Comparison of ENCODE assay signal across 19 cellular contexts in the genomic region with DNA sequence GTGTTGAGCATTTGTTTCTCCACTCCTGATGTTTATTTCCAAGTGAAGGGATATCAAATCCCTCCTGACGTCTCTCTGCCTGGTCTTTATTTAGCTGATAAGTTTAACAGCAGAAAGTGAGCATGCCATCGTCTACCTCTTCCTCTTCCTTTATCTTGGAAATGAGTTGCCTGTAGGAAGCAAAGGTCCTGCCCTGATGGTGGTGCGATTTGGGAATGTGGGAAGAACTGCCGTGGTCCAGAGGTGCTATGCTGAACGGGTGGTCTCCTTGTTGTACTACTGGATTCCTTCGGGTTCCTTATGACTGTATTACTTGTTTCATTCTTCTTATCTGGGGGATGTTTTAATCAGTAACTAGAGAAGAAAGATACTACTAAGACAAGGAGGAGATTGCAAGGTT.
DNase-seq lines count a peak whose midpoint lies in the region; ATAC-seq and TF ChIP-seq lines count a peak whose summit lies in the region.
"Had no signal": no experiment of that assay in that cellular context is flagged by ENCODE, and none has a peak within 500 bp of the region (broad histone marks: within the 10 kb centered on the region; RNA-seq: fewer than 3 reads in every experiment).

No MANE protein-coding gene starts in this region.

- intact Hi-C loops in PC-3 (cut with micrococcal nuclease), result no loop called here

- H3K9me3 ChIP-seq in hepatocyte (ENCODE audit: low read depth), result no peaks in the 10 kb centered on the region
- no peaks in the 10 kb centered on the region for H3K9me3 ChIP-seq in mesenchymal stem cell (ENCODE audit: control insufficient read depth, low read length)
- no peaks in the 10 kb centered on the region for H3K9me3 ChIP-seq in PC-3 (ENCODE audit: low read length)
- H3K9me3 ChIP-seq: BLaER1, Caco-2 had no signal

- DNase-seq in GM23338 (ENCODE audit: low spot score) (peak; percentile 35), WTC11 (ENCODE audit: low spot score) (no peak), hepatocyte (ENCODE audit: low spot score) (no peak), mesenchymal stem cell (no peak), PC-3 (no peak)
- no peak for DNase-seq in activated CD4-positive, CD25-positive, alpha-beta regulatory T cell (lab: John Stamatoyannopoulos, UW)
- DNase-seq: CD4-positive, CD25-positive, alpha-beta regulatory T cell; CD8-positive, alpha-beta T cell; DMS153; DND-41; GM23248; HCEC 1CT had no signal

- H3K4me2 ChIP-seq in GM23338, result peak overlapping the region; percentile 55; the same call in 1 of the 2 replicates
- H3K4me2 ChIP-seq in hepatocyte, result peak overlapping the region; percentile 55
- no peak overlapping the region for H3K4me2 ChIP-seq in mesenchymal stem cell (ENCODE audit: low read length, poor library complexity, severe bottlenecking)
- no peak overlapping the region for H3K4me2 ChIP-seq in PC-3 (ENCODE audit: low read length)
- H3K4me2 ChIP-seq: BLaER1 had no signal

- no peak overlapping the region for H4K8ac ChIP-seq in mesenchymal stem cell (ENCODE audit: low read length)

- H2BK120ac ChIP-seq in mesenchymal stem cell (ENCODE audit: low read depth, low read length), result no peak overlapping the region

- H3K27ac Mint-ChIP-seq in GM23338 (no peak overlapping the region), WTC11 (no peak overlapping the region)
- H3K27ac Mint-ChIP-seq: B cell; CD4-positive, CD25-positive, alpha-beta regulatory T cell; CD8-positive, alpha-beta T cell had no signal

- no peaks in the 10 kb centered on the region for H3K27me3 Mint-ChIP-seq in GM23338 (ENCODE audit: insufficient read depth, low read depth, poor library complexity)
- H3K27me3 Mint-ChIP-seq in WTC11 (ENCODE audit: low read depth), result no peaks in the 10 kb centered on the region
- H3K27me3 Mint-ChIP-seq: B cell had no signal

- H3K9me3 Mint-ChIP-seq in GM23338, result no peaks in the 10 kb centered on the region
- peaks cover 7% of the 10 kb centered on the region for H3K9me3 Mint-ChIP-seq in WTC11

- H3K9me2 ChIP-seq in GM23338 (ENCODE audit: insufficient read depth) (no peaks in the 10 kb centered on the region), hepatocyte (replicated peaks; ENCODE audit: insufficient read depth) (no peaks in the 10 kb centered on the region), PC-3 (replicated peaks; ENCODE audit: low read length) (no peaks in the 10 kb centered on the region)

- H3K4me3 Mint-ChIP-seq in GM23338, result no peak overlapping the region
- no peak overlapping the region for H3K4me3 Mint-ChIP-seq in WTC11
- H3K4me3 Mint-ChIP-seq: B cell; CD4-positive, CD25-positive, alpha-beta regulatory T cell; CD8-positive, alpha-beta T cell had no signal

- no peak overlapping the region for H3K14ac ChIP-seq in mesenchymal stem cell (ENCODE audit: low read length in 2 of 2)

- no peak overlapping the region for H3K4ac ChIP-seq in mesenchymal stem cell (ENCODE audit: low read depth in 1 of 2, low read length in 2 of 2)

- H3K79me1 ChIP-seq in mesenchymal stem cell (replicated peaks; ENCODE audit: low read length, poor library complexity, severe bottlenecking), result no peaks in the 10 kb centered on the region

- H3K4me1 ChIP-seq in GM23338 (ENCODE audit: insufficient read depth) (no peaks in the 10 kb centered on the region; the same call in 1 of the 2 replicates), hepatocyte (ENCODE audit: insufficient read depth) (peaks cover 4% of the 10 kb centered on the region), mesenchymal stem cell (ENCODE audit: control insufficient read depth, insufficient read depth, low read depth, low read length) (no peaks in the 10 kb centered on the region), PC-3 (ENCODE audit: insufficient read depth, low read length) (peaks cover 10% of the 10 kb centered on the region)
- H3K4me1 ChIP-seq: BLaER1, Caco-2 had no signal

- POLR2A ChIA-PET in WTC11 (lab: Charles Lee), result no interaction called here
- POLR2A ChIA-PET in PC-3 (lab: Charles Lee; ENCODE audit: unreplicated experiment), result no interaction called here

- H3K27me3 ChIP-seq in GM23338 (ENCODE audit: insufficient read depth), result no peaks in the 10 kb centered on the region
- H3K27me3 ChIP-seq in hepatocyte, result no peaks in the 10 kb centered on the region
- H3K27me3 ChIP-seq in mesenchymal stem cell (ENCODE audit: control insufficient read depth in 1 of 2, insufficient read depth in 1 of 2, low read length in 2 of 2), result peaks cover 0 to 3% of the 10 kb centered on the region in 2 experiments
- H3K27me3 ChIP-seq in PC-3 (ENCODE audit: low read length), result no peaks in the 10 kb centered on the region
- H3K27me3 ChIP-seq: BLaER1 had no signal

- no peak overlapping the region for H3K4me3 ChIP-seq in GM23338
- no peak overlapping the region for H3K4me3 ChIP-seq in hepatocyte
- H3K4me3 ChIP-seq in mesenchymal stem cell (ENCODE audit: insufficient read depth in 1 of 2, low read depth in 1 of 2, low read length in 2 of 2), result no peak overlapping the region
- no peak overlapping the region for H3K4me3 ChIP-seq in PC-3 (ENCODE audit: low read length)
- H3K4me3 ChIP-seq: BLaER1, GM23248 had no signal

- H2AFZ ChIP-seq in GM23338 (0 out of 2 replicates have a peak overlapping the region, but pooled peaks have one; percentile 15), hepatocyte (no peak overlapping the region), mesenchymal stem cell (ENCODE audit: low read depth, low read length) (peak overlapping the region; percentile 23), PC-3 (ENCODE audit: low read length) (no peak overlapping the region)
- H2AFZ ChIP-seq: GM23248 had no signal

- no peak overlapping the region for H4K91ac ChIP-seq in mesenchymal stem cell (ENCODE audit: low read length)

- no peak overlapping the region for H2BK12ac ChIP-seq in mesenchymal stem cell (ENCODE audit: low read length in 2 of 2)

- H4K20me1 ChIP-seq in GM23338 (replicated peaks; ENCODE audit: insufficient read depth) (no peaks in the 10 kb centered on the region), hepatocyte (ENCODE audit: insufficient read depth, poor library complexity, severe bottlenecking) (no peaks in the 10 kb centered on the region), PC-3 (ENCODE audit: low read length) (no peaks in the 10 kb centered on the region)
- H4K20me1 ChIP-seq: BLaER1 had no signal

- no peak overlapping the region for H2BK5ac ChIP-seq in mesenchymal stem cell (ENCODE audit: low read depth, low read length, poor library complexity, severe bottlenecking)

- H3K36me3 ChIP-seq in GM23338 (ENCODE audit: insufficient read depth) (no peaks in the 10 kb centered on the region), hepatocyte (replicated peaks; ENCODE audit: insufficient read depth, low read depth) (no peaks in the 10 kb centered on the region), mesenchymal stem cell (ENCODE audit: control insufficient read depth in 1 of 2, insufficient read depth in 2 of 2, low read depth in 1 of 2, low read length in 2 of 2) (no peaks in the 10 kb centered on the region), PC-3 (ENCODE audit: low read depth, low read length) (no peaks in the 10 kb centered on the region)
- H3K36me3 ChIP-seq: BLaER1 had no signal

- 31% methylated on average over 6 of the region's 6 CpGs for WGBS in hepatocyte (ENCODE audit: low lambda C conversion rate, missing lambda C conversion rate)
- 88% methylated on average over 3 of the region's 6 CpGs for WGBS in mesenchymal stem cell

- no peak overlapping the region for H2AK5ac ChIP-seq in mesenchymal stem cell (ENCODE audit: low read length, severe bottlenecking)

- no peak overlapping the region for H2BK15ac ChIP-seq in mesenchymal stem cell (ENCODE audit: low read depth, poor library complexity, severe bottlenecking)

- peaks cover 9% of the 10 kb centered on the region for H3K4me1 Mint-ChIP-seq in GM23338
- peaks cover 18% of the 10 kb centered on the region for H3K4me1 Mint-ChIP-seq in WTC11
- H3K4me1 Mint-ChIP-seq: B cell had no signal

- H3K9ac ChIP-seq in mesenchymal stem cell (ENCODE audit: low read length) (no peak overlapping the region), PC-3 (ENCODE audit: low read length) (no peak overlapping the region)
- H3K9ac ChIP-seq: BLaER1, GM23248 had no signal

- TF ChIP-seq CTCF in GM23338 (conservative IDR thresholded peaks at IDR 0.05; ENCODE audit: low read depth in 2 of 2) (no peak), WTC11 (IDR thresholded peaks at IDR 0.05) (no peak), hepatocyte (IDR thresholded peaks at IDR 0.05; ENCODE audit: poor library complexity) (no peak), PC-3 (conservative IDR thresholded peaks at IDR 0.05; ENCODE audit: low read depth, low read length) (no peak)

- CTCF ChIA-PET in WTC11 (lab: Charles Lee) (no interaction called here), PC-3 (lab: Charles Lee) (no interaction called here)

- no peak overlapping the region for H3K23ac ChIP-seq in mesenchymal stem cell (ENCODE audit: low read length in 2 of 2)

- H3K36me3 Mint-ChIP-seq in GM23338 (ENCODE audit: low read depth), result no peaks in the 10 kb centered on the region
- no peaks in the 10 kb centered on the region for H3K36me3 Mint-ChIP-seq in WTC11
- H3K36me3 Mint-ChIP-seq: CD4-positive, CD25-positive, alpha-beta regulatory T cell; CD8-positive, alpha-beta T cell had no signal

- ATAC-seq in GM23338 (no peak), WTC11 (peak; percentile 84), HG03095 (IDR thresholded peaks at IDR 0.05; ENCODE audit: unreplicated experiment) (no peak), PC-3 (no peak), GM18511 (IDR thresholded peaks at IDR 0.05; ENCODE audit: unreplicated experiment) (no peak)
- ATAC-seq: CD8-positive, alpha-beta T cell had no signal

- no peak overlapping the region for H3K27ac ChIP-seq in GM23338 (ENCODE audit: low read depth)
- H3K27ac ChIP-seq in hepatocyte, result no peak overlapping the region
- H3K27ac ChIP-seq in mesenchymal stem cell (ENCODE audit: low read length, poor library complexity, severe bottlenecking), result no peak overlapping the region
- H3K27ac ChIP-seq in PC-3 (ENCODE audit: low read length), result no peak overlapping the region
- H3K27ac ChIP-seq: 22Rv1, BLaER1, C4-2B, GM23248 had no signal

- H3K18ac ChIP-seq in mesenchymal stem cell (ENCODE audit: low read depth in 1 of 2, low read length in 2 of 2), result no peak overlapping the region

- no peaks in the 10 kb centered on the region for H3F3A ChIP-seq in GM23338 (replicated peaks; ENCODE audit: low read depth)
- no peaks in the 10 kb centered on the region for H3F3A ChIP-seq in PC-3 (ENCODE audit: low read length, unreplicated experiment)

- H3K79me2 ChIP-seq in GM23338 (replicated peaks; ENCODE audit: insufficient read depth), result no peaks in the 10 kb centered on the region
- H3K79me2 ChIP-seq in hepatocyte, result no peaks in the 10 kb centered on the region
- no peaks in the 10 kb centered on the region for H3K79me2 ChIP-seq in PC-3 (ENCODE audit: low read length)

- no TSS peak for BruUV-seq in PC-3 (replicated peaks; lab: Mats Ljungman, UMichigan)

TF ChIP-seq in GM23338, 12 proteins besides CTCF, POLR2A, EP300 and RAD21 (continues in another document):
- TF ChIP-seq EZH2 (IDR thresholded peaks at IDR 0.05; ENCODE audit: low read depth, unreplicated experiment) (no peak), POLR2AphosphoS5 (IDR thresholded peaks at IDR 0.05; ENCODE audit: low read depth) (no peak), CREB1 (CRISPR knock-in tag; IDR thresholded peaks at IDR 0.05; ENCODE audit: low read depth) (no peak)

Comparison
In these comparisons a context has a peak if more than half of its experiments do, and no peak if none do; other contexts are left out.
1. H2AFZ ChIP-seq: peak in GM23338 (single experiment) and mesenchymal stem cell (single experiment); none in hepatocyte (single experiment) and PC-3 (single experiment).
2. H3K4me2 ChIP-seq: peak in GM23338 (single experiment) and hepatocyte (single experiment); none in mesenchymal stem cell (single experiment) and PC-3 (single experiment).